ENCODE assay signal across 8 cellular contexts in genomic region chr20:44056010-44056698, GRCh38.
DNase-seq lines count a peak whose midpoint lies in the region; ATAC-seq and TF ChIP-seq lines count a peak whose summit lies in the region.

No MANE protein-coding gene starts in this region.

- no peaks in the 10 kb centered on the region for H3K4me1 ChIP-seq in esophagus squamous epithelium

- peak; percentile 53 to 72 (median 60) for DNase-seq in CD4-positive, alpha-beta T cell
- DNase-seq in HT-29 (ENCODE audit: low spot score) (peak; percentile 68), T-helper 9 cell (peak; percentile 21), dermis blood vessel endothelial cell (peak; percentile 59), esophagus squamous epithelium (lab: John Stamatoyannopoulos, UW) (no peak)
- DNase-seq in naive thymus-derived CD8-positive, alpha-beta T cell = peak; percentile 53 to 88 (median 76)

- no peak overlapping the region for H3K27ac ChIP-seq in CD4-positive, alpha-beta T cell (ENCODE audit: low read depth, low read length)
- no peak overlapping the region for H3K27ac ChIP-seq in esophagus squamous epithelium

- CTCF ChIA-PET in CD4-positive, alpha-beta T cell (lab: Charles Lee) = interaction anchor here (1.1 to 2.7 kb wide), 5 partner anchors 9 to 216 kb away, joined by 3 to 40 read pairs (median 7); no protein-coding TSS in a partner anchor

- no peak for TF ChIP-seq POLR2A in esophagus squamous epithelium (IDR thresholded peaks at IDR 0.05)

- ATAC-seq in CD4-positive, alpha-beta T cell (ENCODE audit: poor library complexity) = peak; percentile 97
- ATAC-seq in naive thymus-derived CD8-positive, alpha-beta T cell = peak; percentile 98 to 100
- no peak for ATAC-seq in GM21423 (IDR thresholded peaks at IDR 0.05; ENCODE audit: unreplicated experiment)
- no peak for ATAC-seq in GM18519 (IDR thresholded peaks at IDR 0.05; ENCODE audit: low FRiP score, unreplicated experiment)

- POLR2A ChIA-PET in CD4-positive, alpha-beta T cell (lab: Charles Lee) = interaction anchor here (2.7 to 5.1 kb wide), 2 partner anchors 14 to 24 kb away, joined by 16 to 27 read pairs; no protein-coding TSS in a partner anchor
- POLR2A ChIA-PET in naive thymus-derived CD8-positive, alpha-beta T cell (lab: Charles Lee) = interaction anchor here (1.0 to 4.9 kb wide), 4 partner anchors 9 to 24 kb away, joined by 3 to 56 read pairs (median 23); no protein-coding TSS in a partner anchor

- H3K27me3 Mint-ChIP-seq in CD4-positive, alpha-beta T cell = no peaks in the 10 kb centered on the region
- H3K27me3 Mint-ChIP-seq in naive thymus-derived CD8-positive, alpha-beta T cell = peaks cover 0 to 1% (median 0%) of the 10 kb centered on the region in 5 donors

- peak; percentile 71 for TF ChIP-seq CTCF in CD4-positive, alpha-beta T cell (IDR thresholded peaks at IDR 0.05)
- TF ChIP-seq CTCF in esophagus squamous epithelium (IDR thresholded peaks at IDR 0.05) = peak in 2 of 6 experiments; percentile 8 to 23

- H3K4me3 Mint-ChIP-seq in CD4-positive, alpha-beta T cell = no peak overlapping the region
- H3K4me3 Mint-ChIP-seq in naive thymus-derived CD8-positive, alpha-beta T cell = no peak overlapping the region

- 65% methylated on average over 13 of the region's 13 CpGs for WGBS in esophagus squamous epithelium, 2 donors

- H3K4me3 ChIP-seq in esophagus squamous epithelium = no peak overlapping the region

- no peaks in the 10 kb centered on the region for H3K36me3 Mint-ChIP-seq in CD4-positive, alpha-beta T cell (ENCODE audit: low read depth)
- peaks cover 0 to 1% (median 0%) of the 10 kb centered on the region in 3 donors for H3K36me3 Mint-ChIP-seq in naive thymus-derived CD8-positive, alpha-beta T cell

- intact Hi-C loops in CD4-positive, alpha-beta T cell (cut with DNase I, micrococcal nuclease) = loop anchor here (1.0 to 5.0 kb wide), 4 partner anchors 13 to 136 kb away; no protein-coding TSS in a partner anchor
- intact Hi-C loops in esophagus squamous epithelium (cut with DNase I) = no loop called here

- H3K27me3 ChIP-seq in CD4-positive, alpha-beta T cell (ENCODE audit: control insufficient read depth, insufficient read depth, low read length) = no peaks in the 10 kb centered on the region
- no peaks in the 10 kb centered on the region for H3K27me3 ChIP-seq in esophagus squamous epithelium

- no peaks in the 10 kb centered on the region for H3K9me3 Mint-ChIP-seq in CD4-positive, alpha-beta T cell
- H3K9me3 Mint-ChIP-seq in naive thymus-derived CD8-positive, alpha-beta T cell = no peaks in the 10 kb centered on the region

- peaks cover 0 to 56% (median 0%) of the 10 kb centered on the region in 3 donors for H3K36me3 ChIP-seq in esophagus squamous epithelium

- no peaks in the 10 kb centered on the region for H3K9me3 ChIP-seq in CD4-positive, alpha-beta T cell (ENCODE audit: control insufficient read depth, low read length)
- H3K9me3 ChIP-seq in esophagus squamous epithelium = no peaks in the 10 kb centered on the region

- peak overlapping the region; percentile 15 for H3K27ac Mint-ChIP-seq in CD4-positive, alpha-beta T cell
- peak overlapping the region in 8 of 10 donors; percentile 11 to 93 (median 70) for H3K27ac Mint-ChIP-seq in naive thymus-derived CD8-positive, alpha-beta T cell

- H3K4me1 Mint-ChIP-seq in CD4-positive, alpha-beta T cell (ENCODE audit: low read depth) = peaks cover 38% of the 10 kb centered on the region
- H3K4me1 Mint-ChIP-seq in naive thymus-derived CD8-positive, alpha-beta T cell = peaks cover 14 to 34% (median 17%) of the 10 kb centered on the region in 4 donors

Comparison
In these comparisons a context has a peak if more than half of its experiments do, and no peak if none do; other contexts are left out.
1. ATAC-seq: peak in CD4-positive, alpha-beta T cell (single experiment) and naive thymus-derived CD8-positive, alpha-beta T cell (2 of 2); none in GM21423 (single experiment) and GM18519 (single experiment).